In the genomic region with DNA sequence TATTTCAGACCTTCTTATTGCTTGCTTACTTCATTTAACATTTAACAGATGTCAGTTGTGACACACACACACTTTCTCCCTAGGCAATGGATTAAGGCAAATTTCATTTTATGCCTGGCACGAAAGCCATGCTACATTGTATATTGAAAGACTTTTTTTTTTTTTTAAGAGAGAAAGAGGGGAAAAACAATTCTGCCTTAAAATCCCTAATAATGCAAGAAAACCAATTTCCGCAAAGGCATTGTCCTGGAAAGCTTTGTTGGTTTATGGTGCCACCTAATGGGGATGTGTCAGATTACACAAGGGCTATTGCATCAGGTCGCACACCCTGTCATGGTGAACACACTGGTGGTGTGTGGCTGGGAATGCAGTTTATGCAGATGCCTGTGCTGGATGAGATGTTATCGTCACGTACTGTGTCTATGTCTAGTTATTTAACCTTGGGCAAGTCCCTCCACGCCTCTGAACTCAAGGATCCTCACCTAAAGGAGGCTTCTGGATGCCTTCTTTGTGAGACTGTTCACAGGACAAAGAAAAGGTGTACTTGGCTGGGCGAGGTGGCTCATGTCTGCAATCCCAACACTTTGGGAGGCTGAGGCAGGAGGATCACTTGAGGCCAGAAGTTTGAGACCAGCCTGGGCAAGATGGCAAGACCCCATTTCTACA, we compare ENCODE assay signal across 1 cellular context.
A peak's percentile ranks its signal among the peaks of the same experiment; 100 is the strongest.
TF ChIP-seq lines count a peak whose summit lies in the region.

No MANE protein-coding gene starts in this region.

TF ChIP-seq in K562, 482 proteins besides CTCF, POLR2A, EP300 and RAD21 (continued from another document and continues in another):
- TF ChIP-seq, protein P1, sequence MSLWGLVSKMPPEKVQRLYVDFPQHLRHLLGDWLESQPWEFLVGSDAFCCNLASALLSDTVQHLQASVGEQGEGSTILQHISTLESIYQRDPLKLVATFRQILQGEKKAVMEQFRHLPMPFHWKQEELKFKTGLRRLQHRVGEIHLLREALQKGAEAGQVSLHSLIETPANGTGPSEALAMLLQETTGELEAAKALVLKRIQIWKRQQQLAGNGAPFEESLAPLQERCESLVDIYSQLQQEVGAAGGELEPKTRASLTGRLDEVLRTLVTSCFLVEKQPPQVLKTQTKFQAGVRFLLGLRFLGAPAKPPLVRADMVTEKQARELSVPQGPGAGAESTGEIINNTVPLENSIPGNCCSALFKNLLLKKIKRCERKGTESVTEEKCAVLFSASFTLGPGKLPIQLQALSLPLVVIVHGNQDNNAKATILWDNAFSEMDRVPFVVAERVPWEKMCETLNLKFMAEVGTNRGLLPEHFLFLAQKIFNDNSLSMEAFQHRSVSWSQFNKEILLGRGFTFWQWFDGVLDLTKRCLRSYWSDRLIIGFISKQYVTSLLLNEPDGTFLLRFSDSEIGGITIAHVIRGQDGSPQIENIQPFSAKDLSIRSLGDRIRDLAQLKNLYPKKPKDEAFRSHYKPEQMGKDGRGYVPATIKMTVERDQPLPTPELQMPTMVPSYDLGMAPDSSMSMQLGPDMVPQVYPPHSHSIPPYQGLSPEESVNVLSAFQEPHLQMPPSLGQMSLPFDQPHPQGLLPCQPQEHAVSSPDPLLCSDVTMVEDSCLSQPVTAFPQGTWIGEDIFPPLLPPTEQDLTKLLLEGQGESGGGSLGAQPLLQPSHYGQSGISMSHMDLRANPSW (CRISPR knock-in tag; IDR thresholded peaks at IDR 0.05): no peak
- TF ChIP-seq ZNF507 (tag; conservative IDR thresholded peaks at IDR 0.05): no peak
- no peak for TF ChIP-seq NFE2 (IDR thresholded peaks at IDR 0.05; ENCODE audit: low read depth)
- TF ChIP-seq, protein P2, sequence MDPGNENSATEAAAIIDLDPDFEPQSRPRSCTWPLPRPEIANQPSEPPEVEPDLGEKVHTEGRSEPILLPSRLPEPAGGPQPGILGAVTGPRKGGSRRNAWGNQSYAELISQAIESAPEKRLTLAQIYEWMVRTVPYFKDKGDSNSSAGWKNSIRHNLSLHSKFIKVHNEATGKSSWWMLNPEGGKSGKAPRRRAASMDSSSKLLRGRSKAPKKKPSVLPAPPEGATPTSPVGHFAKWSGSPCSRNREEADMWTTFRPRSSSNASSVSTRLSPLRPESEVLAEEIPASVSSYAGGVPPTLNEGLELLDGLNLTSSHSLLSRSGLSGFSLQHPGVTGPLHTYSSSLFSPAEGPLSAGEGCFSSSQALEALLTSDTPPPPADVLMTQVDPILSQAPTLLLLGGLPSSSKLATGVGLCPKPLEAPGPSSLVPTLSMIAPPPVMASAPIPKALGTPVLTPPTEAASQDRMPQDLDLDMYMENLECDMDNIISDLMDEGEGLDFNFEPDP (CRISPR knock-in tag; IDR thresholded peaks at IDR 0.05): no peak
- TF ChIP-seq ZNF766 (CRISPR knock-in tag; conservative IDR thresholded peaks at IDR 0.05): no peak
- TF ChIP-seq, protein P3, sequence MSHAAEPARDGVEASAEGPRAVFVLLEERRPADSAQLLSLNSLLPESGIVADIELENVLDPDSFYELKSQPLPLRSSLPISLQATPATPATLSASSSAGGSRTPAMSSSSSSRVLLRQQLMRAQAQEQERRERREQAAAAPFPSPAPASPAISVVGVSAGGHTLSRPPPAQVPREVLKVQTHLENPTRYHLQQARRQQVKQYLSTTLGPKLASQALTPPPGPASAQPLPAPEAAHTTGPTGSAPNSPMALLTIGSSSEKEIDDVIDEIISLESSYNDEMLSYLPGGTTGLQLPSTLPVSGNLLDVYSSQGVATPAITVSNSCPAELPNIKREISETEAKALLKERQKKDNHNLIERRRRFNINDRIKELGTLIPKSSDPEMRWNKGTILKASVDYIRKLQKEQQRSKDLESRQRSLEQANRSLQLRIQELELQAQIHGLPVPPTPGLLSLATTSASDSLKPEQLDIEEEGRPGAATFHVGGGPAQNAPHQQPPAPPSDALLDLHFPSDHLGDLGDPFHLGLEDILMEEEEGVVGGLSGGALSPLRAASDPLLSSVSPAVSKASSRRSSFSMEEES (CRISPR knock-in tag; IDR thresholded peaks at IDR 0.05): no peak
- no peak for TF ChIP-seq FOXK1 (CRISPR knock-in tag; IDR thresholded peaks at IDR 0.05; ENCODE audit: borderline replicate concordance)
- TF ChIP-seq, protein P4, sequence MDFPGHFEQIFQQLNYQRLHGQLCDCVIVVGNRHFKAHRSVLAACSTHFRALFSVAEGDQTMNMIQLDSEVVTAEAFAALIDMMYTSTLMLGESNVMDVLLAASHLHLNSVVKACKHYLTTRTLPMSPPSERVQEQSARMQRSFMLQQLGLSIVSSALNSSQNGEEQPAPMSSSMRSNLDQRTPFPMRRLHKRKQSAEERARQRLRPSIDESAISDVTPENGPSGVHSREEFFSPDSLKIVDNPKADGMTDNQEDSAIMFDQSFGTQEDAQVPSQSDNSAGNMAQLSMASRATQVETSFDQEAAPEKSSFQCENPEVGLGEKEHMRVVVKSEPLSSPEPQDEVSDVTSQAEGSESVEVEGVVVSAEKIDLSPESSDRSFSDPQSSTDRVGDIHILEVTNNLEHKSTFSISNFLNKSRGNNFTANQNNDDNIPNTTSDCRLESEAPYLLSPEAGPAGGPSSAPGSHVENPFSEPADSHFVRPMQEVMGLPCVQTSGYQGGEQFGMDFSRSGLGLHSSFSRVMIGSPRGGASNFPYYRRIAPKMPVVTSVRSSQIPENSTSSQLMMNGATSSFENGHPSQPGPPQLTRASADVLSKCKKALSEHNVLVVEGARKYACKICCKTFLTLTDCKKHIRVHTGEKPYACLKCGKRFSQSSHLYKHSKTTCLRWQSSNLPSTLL (IDR thresholded peaks at IDR 0.05): no peak
- no peak for TF ChIP-seq ZNF431 (CRISPR knock-in tag; IDR thresholded peaks at IDR 0.05)
- TF ChIP-seq ZNF217 (CRISPR knock-in tag; IDR thresholded peaks at IDR 0.05): no peak
- 0 out of 2 replicates have a peak, but pooled peaks have one; percentile 28 for TF ChIP-seq TCF3 (CRISPR knock-in tag; IDR thresholded peaks at IDR 0.05)
- no peak for TF ChIP-seq PYGO2 (tag; IDR thresholded peaks at IDR 0.05)
- no peak for TF ChIP-seq FOS (IDR thresholded peaks at IDR 0.05; ENCODE audit: extremely low read depth, insufficient read length)
- no peak for TF ChIP-seq ZNF347 (CRISPR knock-in tag; IDR thresholded peaks at IDR 0.05; ENCODE audit: low read depth)
- TF ChIP-seq, protein P5, sequence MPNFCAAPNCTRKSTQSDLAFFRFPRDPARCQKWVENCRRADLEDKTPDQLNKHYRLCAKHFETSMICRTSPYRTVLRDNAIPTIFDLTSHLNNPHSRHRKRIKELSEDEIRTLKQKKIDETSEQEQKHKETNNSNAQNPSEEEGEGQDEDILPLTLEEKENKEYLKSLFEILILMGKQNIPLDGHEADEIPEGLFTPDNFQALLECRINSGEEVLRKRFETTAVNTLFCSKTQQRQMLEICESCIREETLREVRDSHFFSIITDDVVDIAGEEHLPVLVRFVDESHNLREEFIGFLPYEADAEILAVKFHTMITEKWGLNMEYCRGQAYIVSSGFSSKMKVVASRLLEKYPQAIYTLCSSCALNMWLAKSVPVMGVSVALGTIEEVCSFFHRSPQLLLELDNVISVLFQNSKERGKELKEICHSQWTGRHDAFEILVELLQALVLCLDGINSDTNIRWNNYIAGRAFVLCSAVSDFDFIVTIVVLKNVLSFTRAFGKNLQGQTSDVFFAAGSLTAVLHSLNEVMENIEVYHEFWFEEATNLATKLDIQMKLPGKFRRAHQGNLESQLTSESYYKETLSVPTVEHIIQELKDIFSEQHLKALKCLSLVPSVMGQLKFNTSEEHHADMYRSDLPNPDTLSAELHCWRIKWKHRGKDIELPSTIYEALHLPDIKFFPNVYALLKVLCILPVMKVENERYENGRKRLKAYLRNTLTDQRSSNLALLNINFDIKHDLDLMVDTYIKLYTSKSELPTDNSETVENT (CRISPR knock-in tag; IDR thresholded peaks at IDR 0.05): no peak
- no peak for TF ChIP-seq C11orf30 (IDR thresholded peaks at IDR 0.05; ENCODE audit: low read depth)
- TF ChIP-seq, protein P6, sequence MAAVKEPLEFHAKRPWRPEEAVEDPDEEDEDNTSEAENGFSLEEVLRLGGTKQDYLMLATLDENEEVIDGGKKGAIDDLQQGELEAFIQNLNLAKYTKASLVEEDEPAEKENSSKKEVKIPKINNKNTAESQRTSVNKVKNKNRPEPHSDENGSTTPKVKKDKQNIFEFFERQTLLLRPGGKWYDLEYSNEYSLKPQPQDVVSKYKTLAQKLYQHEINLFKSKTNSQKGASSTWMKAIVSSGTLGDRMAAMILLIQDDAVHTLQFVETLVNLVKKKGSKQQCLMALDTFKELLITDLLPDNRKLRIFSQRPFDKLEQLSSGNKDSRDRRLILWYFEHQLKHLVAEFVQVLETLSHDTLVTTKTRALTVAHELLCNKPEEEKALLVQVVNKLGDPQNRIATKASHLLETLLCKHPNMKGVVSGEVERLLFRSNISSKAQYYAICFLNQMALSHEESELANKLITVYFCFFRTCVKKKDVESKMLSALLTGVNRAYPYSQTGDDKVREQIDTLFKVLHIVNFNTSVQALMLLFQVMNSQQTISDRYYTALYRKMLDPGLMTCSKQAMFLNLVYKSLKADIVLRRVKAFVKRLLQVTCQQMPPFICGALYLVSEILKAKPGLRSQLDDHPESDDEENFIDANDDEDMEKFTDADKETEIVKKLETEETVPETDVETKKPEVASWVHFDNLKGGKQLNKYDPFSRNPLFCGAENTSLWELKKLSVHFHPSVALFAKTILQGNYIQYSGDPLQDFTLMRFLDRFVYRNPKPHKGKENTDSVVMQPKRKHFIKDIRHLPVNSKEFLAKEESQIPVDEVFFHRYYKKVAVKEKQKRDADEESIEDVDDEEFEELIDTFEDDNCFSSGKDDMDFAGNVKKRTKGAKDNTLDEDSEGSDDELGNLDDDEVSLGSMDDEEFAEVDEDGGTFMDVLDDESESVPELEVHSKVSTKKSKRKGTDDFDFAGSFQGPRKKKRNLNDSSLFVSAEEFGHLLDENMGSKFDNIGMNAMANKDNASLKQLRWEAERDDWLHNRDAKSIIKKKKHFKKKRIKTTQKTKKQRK (IDR thresholded peaks at IDR 0.05; ENCODE audit: borderline replicate concordance, low read depth, low read length): no peak
- no peak for TF ChIP-seq HLTF (IDR thresholded peaks at IDR 0.05)
- no peak for TF ChIP-seq OTX1 (CRISPR knock-in tag; IDR thresholded peaks at IDR 0.05)
- TF ChIP-seq, protein P7, sequence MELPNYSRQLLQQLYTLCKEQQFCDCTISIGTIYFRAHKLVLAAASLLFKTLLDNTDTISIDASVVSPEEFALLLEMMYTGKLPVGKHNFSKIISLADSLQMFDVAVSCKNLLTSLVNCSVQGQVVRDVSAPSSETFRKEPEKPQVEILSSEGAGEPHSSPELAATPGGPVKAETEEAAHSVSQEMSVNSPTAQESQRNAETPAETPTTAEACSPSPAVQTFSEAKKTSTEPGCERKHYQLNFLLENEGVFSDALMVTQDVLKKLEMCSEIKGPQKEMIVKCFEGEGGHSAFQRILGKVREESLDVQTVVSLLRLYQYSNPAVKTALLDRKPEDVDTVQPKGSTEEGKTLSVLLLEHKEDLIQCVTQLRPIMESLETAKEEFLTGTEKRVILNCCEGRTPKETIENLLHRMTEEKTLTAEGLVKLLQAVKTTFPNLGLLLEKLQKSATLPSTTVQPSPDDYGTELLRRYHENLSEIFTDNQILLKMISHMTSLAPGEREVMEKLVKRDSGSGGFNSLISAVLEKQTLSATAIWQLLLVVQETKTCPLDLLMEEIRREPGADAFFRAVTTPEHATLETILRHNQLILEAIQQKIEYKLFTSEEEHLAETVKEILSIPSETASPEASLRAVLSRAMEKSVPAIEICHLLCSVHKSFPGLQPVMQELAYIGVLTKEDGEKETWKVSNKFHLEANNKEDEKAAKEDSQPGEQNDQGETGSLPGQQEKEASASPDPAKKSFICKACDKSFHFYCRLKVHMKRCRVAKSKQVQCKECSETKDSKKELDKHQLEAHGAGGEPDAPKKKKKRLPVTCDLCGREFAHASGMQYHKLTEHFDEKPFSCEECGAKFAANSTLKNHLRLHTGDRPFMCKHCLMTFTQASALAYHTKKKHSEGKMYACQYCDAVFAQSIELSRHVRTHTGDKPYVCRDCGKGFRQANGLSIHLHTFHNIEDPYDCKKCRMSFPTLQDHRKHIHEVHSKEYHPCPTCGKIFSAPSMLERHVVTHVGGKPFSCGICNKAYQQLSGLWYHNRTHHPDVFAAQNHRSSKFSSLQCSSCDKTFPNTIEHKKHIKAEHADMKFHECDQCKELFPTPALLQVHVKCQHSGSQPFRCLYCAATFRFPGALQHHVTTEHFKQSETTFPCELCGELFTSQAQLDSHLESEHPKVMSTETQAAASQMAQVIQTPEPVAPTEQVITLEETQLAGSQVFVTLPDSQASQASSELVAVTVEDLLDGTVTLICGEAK (IDR thresholded peaks at IDR 0.05): no peak
- TF ChIP-seq, protein P7 (CRISPR knock-in tag; IDR thresholded peaks at IDR 0.05): no peak
- no peak for TF ChIP-seq ZNF41 (CRISPR knock-in tag; conservative IDR thresholded peaks at IDR 0.05)
- no peak for TF ChIP-seq BDP1 (IDR thresholded peaks at IDR 0.05; ENCODE audit: insufficient read depth, insufficient read length)
- TF ChIP-seq CCNT2 (IDR thresholded peaks at IDR 0.05; ENCODE audit: borderline replicate concordance, extremely low read depth, insufficient read length, low read depth, low read length): no peak
- peak; percentile 70 for TF ChIP-seq CREM (IDR thresholded peaks at IDR 0.05; ENCODE audit: low read depth)
